ENCODE assay signal across 8 cellular contexts in genomic region chr9:18874990-18875389, GRCh38.
A peak's percentile ranks its signal among the peaks of the same experiment; 100 is the strongest.
DNase-seq lines count a peak whose midpoint lies in the region; ATAC-seq, FAIRE-seq and TF ChIP-seq lines count a peak whose summit lies in the region.
"Not testable (repeated sequence)": the region's sequence is repeated elsewhere in the genome, so short reads cannot be mapped to it uniquely, and the experiment has no call there.

No MANE protein-coding gene starts in this region.

- not testable (repeated sequence) for TF ChIP-seq POLR2A in endothelial cell of umbilical vein (IDR thresholded peaks at IDR 0.05; ENCODE audit: low read depth, low read length)

- peak; percentile 60 for ATAC-seq in GM18909 (IDR thresholded peaks at IDR 0.05; ENCODE audit: poor library complexity, unreplicated experiment)
- ATAC-seq in GM19455 (IDR thresholded peaks at IDR 0.05; ENCODE audit: unreplicated experiment): peak; percentile 73
- peak; percentile 68 for ATAC-seq in GM21619 (IDR thresholded peaks at IDR 0.05; ENCODE audit: unreplicated experiment)
- ATAC-seq in HG02763 (IDR thresholded peaks at IDR 0.05; ENCODE audit: unreplicated experiment): peak; percentile 75
- ATAC-seq in HG03135 (IDR thresholded peaks at IDR 0.05; ENCODE audit: unreplicated experiment): peak; percentile 71
- peak; percentile 38 for ATAC-seq in HG03442 (IDR thresholded peaks at IDR 0.05; ENCODE audit: unreplicated experiment)

- not testable (repeated sequence) for H3K79me2 ChIP-seq in endothelial cell of umbilical vein (ENCODE audit: control insufficient read depth, insufficient read depth, low read length)

- H3K36me3 ChIP-seq in endothelial cell of umbilical vein (ENCODE audit: control insufficient read depth in 2 of 2, extremely low read depth in 1 of 2, insufficient read depth in 2 of 2, low read length in 2 of 2): not testable (repeated sequence)

- CTCF ChIA-PET in endothelial cell of umbilical vein (lab: Charles Lee): interaction anchor here (0.8 kb wide), 1 partner anchor 9 kb away, joined by 3 read pairs; no protein-coding TSS in a partner anchor

- H4K20me1 ChIP-seq in endothelial cell of umbilical vein (replicated peaks; ENCODE audit: control insufficient read depth, extremely low read depth, insufficient read depth, low read length): not testable (repeated sequence)

- FAIRE-seq in GM18507 (lab: Jason Lieb, UNC) (peak; percentile 77), endothelial cell of umbilical vein (lab: Jason Lieb, UNC) (peak; percentile 28)

- H3K4me2 ChIP-seq in endothelial cell of umbilical vein (ENCODE audit: insufficient read depth, low read length): not testable (repeated sequence)

- not testable (repeated sequence) for H3K4me1 ChIP-seq in endothelial cell of umbilical vein (ENCODE audit: control insufficient read depth, extremely low read depth, insufficient read depth, low read length)

- DNase-seq in GM18507 (ENCODE audit: extremely low spot score, insufficient read length, low read depth); endothelial cell of umbilical vein (ENCODE audit: low read depth, low spot score): not testable (repeated sequence)

- not testable (repeated sequence) for TF ChIP-seq CTCF in endothelial cell of umbilical vein (IDR thresholded peaks at IDR 0.05; ENCODE audit: extremely low read depth in 1 of 2, insufficient read depth in 1 of 2, low read depth in 1 of 2, low read length in 2 of 2)

- POLR2A ChIA-PET in endothelial cell of umbilical vein (lab: Charles Lee): not testable (repeated sequence)

- not testable (repeated sequence) for H3K4me3 ChIP-seq in endothelial cell of umbilical vein (replicated peaks in 1 of 3; ENCODE audit: insufficient read depth in 1 of 3, low read depth in 1 of 3, low read length in 3 of 3)

- not testable (repeated sequence) for H3K27me3 ChIP-seq in endothelial cell of umbilical vein (ENCODE audit: control insufficient read depth in 2 of 2, insufficient read depth in 2 of 2, low read length in 2 of 2)

- H2AFZ ChIP-seq in endothelial cell of umbilical vein (ENCODE audit: low read depth, low read length): not testable (repeated sequence)

- intact Hi-C loops in endothelial cell of umbilical vein (cut with micrococcal nuclease): not testable (repeated sequence)

- not testable (repeated sequence) for BruUV-seq in endothelial cell of umbilical vein (replicated peaks; lab: Mats Ljungman, UMichigan)

- not testable (repeated sequence) for H3K9me3 ChIP-seq in endothelial cell of umbilical vein (replicated peaks; ENCODE audit: control insufficient read depth, insufficient read depth, low read length)

- dilution Hi-C loops in endothelial cell of umbilical vein (cut with MboI; ENCODE audit: extremely low pct_ligation_motif_present, low sequenced_read_pairs): not testable (repeated sequence)

- not testable (repeated sequence) for H3K27ac ChIP-seq in endothelial cell of umbilical vein (ENCODE audit: insufficient read depth, low read depth, low read length)

- H3K9me1 ChIP-seq in endothelial cell of umbilical vein (replicated peaks; ENCODE audit: control insufficient read depth, extremely low read depth, insufficient read depth, low read length): not testable (repeated sequence)

- H3K9ac ChIP-seq in endothelial cell of umbilical vein (replicated peaks; ENCODE audit: extremely low read depth, insufficient read depth, low read length): not testable (repeated sequence)
